ENCODE assay signal across 20 cellular contexts in the genomic region with DNA sequence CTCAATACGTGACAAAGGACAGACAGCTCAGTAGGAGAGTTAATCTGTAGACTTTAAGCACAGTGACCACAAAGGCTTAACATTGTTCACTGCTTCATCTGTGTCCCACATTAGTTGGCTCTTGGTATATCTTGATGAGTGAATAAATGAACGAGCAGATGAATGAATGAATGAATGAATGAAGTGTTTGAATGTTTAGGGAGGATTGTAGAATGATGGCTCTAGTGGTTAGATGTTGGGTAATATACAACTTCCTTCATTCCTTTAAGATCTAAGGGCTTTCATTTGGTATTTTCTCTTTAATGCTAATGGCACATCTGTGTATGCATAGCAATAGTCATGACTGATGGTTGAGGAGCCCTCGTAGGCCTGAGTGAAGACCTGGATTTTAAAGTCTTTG. TPM values are rescaled to one million over a fixed set of nuclear protein-coding genes. Genes with fewer than 3 reads are reported as not detected.
DNase-seq lines count a peak whose midpoint lies in the region; ATAC-seq, FAIRE-seq and TF ChIP-seq lines count a peak whose summit lies in the region.
"Had no signal": no experiment of that assay in that cellular context is flagged by ENCODE, and none has a peak within 500 bp of the region (broad histone marks: within the 10 kb centered on the region; RNA-seq: fewer than 3 reads in every experiment).

No MANE protein-coding gene starts in this region.

- no peak overlapping the region for H3K4me2 ChIP-seq in GM12878 (ENCODE audit: control insufficient read depth, insufficient read depth)
- no peak overlapping the region for H3K4me2 ChIP-seq in neural progenitor cell
- H3K4me2 ChIP-seq: A549 had no signal

- FAIRE-seq in GM12878 (lab: Jason Lieb, UNC): no peak
- FAIRE-seq: A549, GM12892 had no signal

- peak; percentile 4 for DNase-seq in NOMO-1 treated with DMSO at 0.1 percent for 48 hours (lab: John Stamatoyannopoulos, UW; ENCODE audit: unreplicated experiment)
- no peak for DNase-seq in NOMO-1 treated with dmso at 0.1 percent for 144 hours (lab: John Stamatoyannopoulos, UW; ENCODE audit: unreplicated experiment)
- no peak for DNase-seq in GM12878 (ENCODE audit: low read depth, low spot score)
- DNase-seq in neural progenitor cell (ENCODE audit: low spot score): peak; percentile 11
- DNase-seq in RWPE1 (ENCODE audit: low spot score): no peak
- DNase-seq in ecto neural progenitor cell (ENCODE audit: low spot score): no peak
- DNase-seq: 8988T; ACHN; C1 segment of cervical spinal cord; Calu3; CD4-positive, alpha-beta memory T cell; DMS53; DMS79 treated with DMSO at 0.1 percent for 48 hours; GF-D8; GOT3; H7; HCEC 1CT had no signal

- ATAC-seq in GM12878 (no peak), HG02678 (IDR thresholded peaks at IDR 0.05; ENCODE audit: unreplicated experiment) (no peak)
- ATAC-seq: A549 had no signal

- H3K36me3 ChIP-seq in GM12878 (ENCODE audit: control insufficient read depth in 2 of 2, insufficient read depth in 2 of 2, low read length in 1 of 2) (peaks cover 1 to 5% of the 10 kb centered on the region in 2 experiments; a peak in 2 of 4 replicates), neural progenitor cell (no peaks in the 10 kb centered on the region)

- 95% methylated on average over 3 of the region's 3 CpGs for WGBS in GM12878 (ENCODE audit: insufficient coverage, insufficient replicate concordance, low lambda C conversion rate, missing lambda C conversion rate)

- in situ Hi-C loops in GM12878 (cut with MboI): loop anchor here (25.0 kb wide), 1 partner anchor 1724 kb away; no protein-coding TSS in a partner anchor

- BruUV-seq in GM12878 (replicated peaks; lab: Mats Ljungman, UMichigan): no TSS peak

- H3K27ac Mint-ChIP-seq in neural progenitor cell: no peak overlapping the region
- H3K27ac Mint-ChIP-seq: CD4-positive, alpha-beta memory T cell had no signal

- H3K4me3 Mint-ChIP-seq in neural progenitor cell: no peak overlapping the region
- H3K4me3 Mint-ChIP-seq: CD4-positive, alpha-beta memory T cell had no signal

- TF ChIP-seq CTCF in GM12878 (IDR thresholded peaks at IDR 0.05 in 2 of 3, conservative IDR thresholded peaks at IDR 0.05 in 1 of 3; ENCODE audit: control insufficient read depth in 2 of 3, extremely low read depth in 1 of 3, insufficient read depth in 1 of 3, low read depth in 3 of 3, low read length in 3 of 3) (no peak), neural progenitor cell (IDR thresholded peaks at IDR 0.05) (no peak), RWPE1 (conservative IDR thresholded peaks at IDR 0.05; ENCODE audit: low read depth) (no peak)

- H2AFZ ChIP-seq in GM12878 (ENCODE audit: control insufficient read depth, low read depth, low read length) (no peak overlapping the region), neural progenitor cell (replicated peaks) (no peak overlapping the region)

- POLR2A ChIA-PET in GM12878 (lab: Charles Lee): no interaction called here
- POLR2A ChIA-PET in RWPE1 (lab: Yijun Ruan, JAX; ENCODE audit: low non-redundant PET): no interaction called here

- no peaks in the 10 kb centered on the region for H3F3A ChIP-seq in neural progenitor cell (ENCODE audit: low read depth)

- RAD21 ChIA-PET in GM12878 (lab: Charles Lee; ENCODE audit: unreplicated experiment): no interaction called here

- TF ChIP-seq POLR2A in GM12878 (IDR thresholded peaks at IDR 0.05; ENCODE audit: low read depth, low read length): no peak

- no peaks in the 10 kb centered on the region for H3K9me3 Mint-ChIP-seq in neural progenitor cell
- H3K9me3 Mint-ChIP-seq: CD4-positive, alpha-beta memory T cell had no signal

- no peak for TF ChIP-seq RAD21 in GM12878 (IDR thresholded peaks at IDR 0.05; ENCODE audit: insufficient read depth, low read depth, low read length)

- peaks cover 2% of the 10 kb centered on the region for H3K27me3 Mint-ChIP-seq in neural progenitor cell (ENCODE audit: insufficient read depth, low read depth)
- H3K27me3 Mint-ChIP-seq: CD4-positive, alpha-beta memory T cell had no signal

- H3K4me1 ChIP-seq in GM12878 (ENCODE audit: control insufficient read depth, insufficient read depth, low read length): no peaks in the 10 kb centered on the region
- no peaks in the 10 kb centered on the region for H3K4me1 ChIP-seq in neural progenitor cell
- H3K4me1 ChIP-seq: A549 had no signal

- SMC1A ChIA-PET in GM12878 (lab: Charles Lee; ENCODE audit: uncharacterized antibody, unreplicated experiment): interaction anchor here (1.2 kb wide), 1 partner anchor 9 kb away, joined by 4 read pairs; no protein-coding TSS in a partner anchor

- no peaks in the 10 kb centered on the region for H3K4me1 Mint-ChIP-seq in neural progenitor cell

- H3K27ac ChIP-seq in GM12878 (ENCODE audit: control insufficient read depth, insufficient read depth) (no peak overlapping the region), neural progenitor cell (no peak overlapping the region), RWPE1 (no peak overlapping the region)
- H3K27ac ChIP-seq: A549 had no signal

- H3K27me3 ChIP-seq in GM12878 (replicated peaks in 1 of 2; ENCODE audit: control insufficient read depth in 2 of 2, insufficient read depth in 2 of 2, low read length in 1 of 2): no peaks in the 10 kb centered on the region
- H3K27me3 ChIP-seq in neural progenitor cell: no peaks in the 10 kb centered on the region

- H3K79me2 ChIP-seq in GM12878 (ENCODE audit: control insufficient read depth, insufficient read depth, low read length) (no peaks in the 10 kb centered on the region), neural progenitor cell (ENCODE audit: low read depth) (no peaks in the 10 kb centered on the region)

- H3K9ac ChIP-seq in GM12878 (ENCODE audit: control insufficient read depth, insufficient read depth, low read length): no peak overlapping the region
- H3K9ac ChIP-seq in neural progenitor cell: no peak overlapping the region

- H3K9me3 ChIP-seq in GM12878 (replicated peaks; ENCODE audit: control insufficient read depth, insufficient read depth, low read length) (no peaks in the 10 kb centered on the region), neural progenitor cell (ENCODE audit: low read depth) (no peaks in the 10 kb centered on the region)
- H3K9me3 ChIP-seq: A549 had no signal

- intact Hi-C loops in GM12878 (cut with micrococcal nuclease; ENCODE audit: unreplicated experiment): no loop called here

- CTCF ChIA-PET in GM12878 (lab: Yijun Ruan, JAX): no interaction called here
- CTCF ChIA-PET in RWPE1 (lab: Yijun Ruan, JAX): no interaction called here

- H3K4me3 ChIP-seq in GM12878: no peak overlapping the region
- no peak overlapping the region for H3K4me3 ChIP-seq in neural progenitor cell
- H3K4me3 ChIP-seq: A549 had no signal

- no peak for TF ChIP-seq EP300 in GM12878 (IDR thresholded peaks at IDR 0.05; ENCODE audit: borderline replicate concordance in 1 of 2, control insufficient read depth in 1 of 2, low read depth in 2 of 2, low read length in 2 of 2)

- H4K20me1 ChIP-seq in GM12878 (ENCODE audit: control insufficient read depth, insufficient read depth): no peaks in the 10 kb centered on the region
- no peaks in the 10 kb centered on the region for H4K20me1 ChIP-seq in neural progenitor cell (ENCODE audit: low read depth)

- H3K36me3 Mint-ChIP-seq in neural progenitor cell: no peaks in the 10 kb centered on the region

TF ChIP-seq in GM12878, 131 proteins besides CTCF, POLR2A, EP300 and RAD21:
- TF ChIP-seq FOXM1 (IDR thresholded peaks at IDR 0.05; ENCODE audit: low read depth, low read length): no peak
- peak; percentile 54; the same call in 1 of the 2 replicates for TF ChIP-seq ZNF24 (IDR thresholded peaks at IDR 0.05)

RNA-seq across cellular contexts. Expression of gene ZNF407, which starts 40.5 kb away (rescaled TPM):
- total RNA-seq in GM12878 (2013; cell fraction: nucleolus; rRNA removed): 81.4 and 81.8 TPM in 2 replicates
- total RNA-seq in GM12878 (2014; rRNA removed): 10.1 and 11.2 TPM in 2 replicates
- total RNA-seq in GM12878 (2014; rRNA removed; fragmentation: Illumina TruSeq; extraction: Trizol): 11.0 TPM in 2 replicates
- 10.3 and 11.6 TPM in 2 replicates for total RNA-seq in GM12878 (2021)
- polyA plus RNA-seq in GM12878 (2011; ENCODE audit: low read depth): 2.1 TPM
- polyA plus RNA-seq in GM12878 (2011; rRNA removed): 3.9 and 4.5 TPM in 2 replicates
- 3.0 and 4.1 TPM in 2 replicates for polyA plus RNA-seq in GM12878 (2011; cell fraction: cytosol; rRNA removed)
- 7.4 and 10.7 TPM in 2 replicates for polyA plus RNA-seq in GM12878 (2011; cell fraction: nucleus; rRNA removed)
- 2.9 and 3.1 TPM in 2 replicates for polyA plus RNA-seq in GM12878 (2012)
- 4.8 and 5.7 TPM in 2 replicates for polyA plus RNA-seq in GM12878 (2014; fragmentation: Illumina TruSeq; extraction: Trizol)
- under 1 TPM; 0.69 to 0.88 TPM for polyA plus RNA-seq in GM12878 (2014; fragmentation: Nextera tagmentation; extraction: Ambion mirVana)
- 4.1 and 4.7 TPM in 2 replicates for polyA plus RNA-seq in GM12878 (2014; rRNA removed)
- polyA plus RNA-seq in GM12878 (2016; fragmentation: Nextera tagmentation; extraction: Ambion mirVana): 1 to 10 TPM; 5.8 to 6.3 TPM
- 32.5 and 34.8 TPM in 2 replicates for polyA minus RNA-seq in GM12878 (2011; rRNA and poly(A)+ RNA removed)
- polyA minus RNA-seq in GM12878 (2011; cell fraction: cytosol; rRNA and poly(A)+ RNA removed): 4.3 and 7.4 TPM in 2 replicates
- 63.2 and 96.7 TPM in 2 replicates for polyA minus RNA-seq in GM12878 (2011; cell fraction: nucleus; rRNA and poly(A)+ RNA removed)
- total RNA-seq in neural progenitor cell (ENCODE audit: low replicate concordance): 7.3 and 9.0 TPM in 2 replicates

Comparison
In these comparisons a context has a peak if more than half of its experiments do, and no peak if none do; other contexts are left out.
1. DNase-seq: peak in NOMO-1 treated with DMSO at 0.1 percent for 48 hours (single experiment) and neural progenitor cell (single experiment); none in NOMO-1 treated with dmso at 0.1 percent for 144 hours (single experiment), GM12878 (single experiment), RWPE1 (single experiment) and ecto neural progenitor cell (single experiment).